Comparison of ENCODE assay signal across 8 cellular contexts in genomic region chr20:8305449-8305978, GRCh38.
DNase-seq lines count a peak whose midpoint lies in the region; ATAC-seq and TF ChIP-seq lines count a peak whose summit lies in the region.

No MANE protein-coding gene starts in this region.

- H3K36me3 Mint-ChIP-seq in CD14-positive monocyte, result peaks cover 0 to 3% of the 10 kb centered on the region in 2 donors

- TF ChIP-seq CTCF in CD14-positive monocyte (IDR thresholded peaks at IDR 0.05) (peak; percentile 81), foreskin fibroblast (IDR thresholded peaks at IDR 0.05; ENCODE audit: low read depth, low read length) (peak; percentile 64)

- no peak overlapping the region for H3K4me3 Mint-ChIP-seq in CD14-positive monocyte

- ATAC-seq in GM19035 (IDR thresholded peaks at IDR 0.05; ENCODE audit: unreplicated experiment), result peak; percentile 85
- peak; percentile 89 for ATAC-seq in HG03139 (IDR thresholded peaks at IDR 0.05; ENCODE audit: unreplicated experiment)
- no peak for ATAC-seq in sciatic nerve

- H3K4me1 Mint-ChIP-seq in CD14-positive monocyte, result peaks cover 6% of the 10 kb centered on the region

- DNase-seq in CD14-positive monocyte (ENCODE audit: low spot score) (peak; percentile 51), NCI-H774 (lab: John Stamatoyannopoulos, UW) (peak; percentile 9), activated T-cell treated with anti-CD3 and anti-CD28 coated beads for 4 hours (peak; percentile 42), foreskin fibroblast (peak in 1 of 2 donors; percentile 58), sciatic nerve (ENCODE audit: low spot score) (peak; percentile 61), C1 segment of cervical spinal cord (lab: John Stamatoyannopoulos, UW) (no peak)

- no peak overlapping the region for H3K27ac Mint-ChIP-seq in CD14-positive monocyte

- no peaks in the 10 kb centered on the region for H3K9me3 Mint-ChIP-seq in CD14-positive monocyte

- intact Hi-C loops in CD14-positive monocyte (cut with micrococcal nuclease) (no loop called here), sciatic nerve (cut with DNase I) (loop anchor here (5.0 kb wide), 1 partner anchor 1417 kb away; no protein-coding TSS in a partner anchor)

- H3K4me3 ChIP-seq in foreskin fibroblast (ENCODE audit: low read depth in 1 of 2, low read length in 2 of 2), result no peak overlapping the region

- no peaks in the 10 kb centered on the region for H3K27me3 Mint-ChIP-seq in CD14-positive monocyte (ENCODE audit: low read depth in 3 of 3)

Comparison
In these comparisons a context has a peak if more than half of its experiments do, and no peak if none do; other contexts are left out.
1. DNase-seq: peak in CD14-positive monocyte (single experiment), NCI-H774 (single experiment), activated T-cell treated with anti-CD3 and anti-CD28 coated beads for 4 hours (single experiment) and sciatic nerve (single experiment); none in C1 segment of cervical spinal cord (0 of 14).